8 cellular contexts compared by ENCODE assay signal in genomic region chr10:50739618-50740350, GRCh38. TPM values are rescaled to one million over a fixed set of nuclear protein-coding genes. Genes with fewer than 3 reads are reported as not detected.
DNase-seq lines count a peak whose midpoint lies in the region; ATAC-seq and TF ChIP-seq lines count a peak whose summit lies in the region.

Gene ASAH2B, plus strand, starts transcription at chr10:50739936. Its CDS starts 5,195 bp downstream, at chr10:50745131.

- ATAC-seq in GM21619 (IDR thresholded peaks at IDR 0.05; ENCODE audit: unreplicated experiment), result peak; percentile 75
- peak; percentile 90 for ATAC-seq in SK-N-SH treated with all-trans-retinoic acid at 6 μM for 48 hours
- ATAC-seq in Right ventricle myocardium superior (ENCODE audit: poor library complexity), result peak; percentile 86

- no peak for TF ChIP-seq EP300 in ovary (IDR thresholded peaks at IDR 0.05)

- H3K36me3 ChIP-seq in ovary (no peaks in the 10 kb centered on the region), thymus (ENCODE audit: control insufficient read depth, insufficient read depth) (no peaks in the 10 kb centered on the region)

- H3K9me3 ChIP-seq in ovary, result no peaks in the 10 kb centered on the region
- H3K9me3 ChIP-seq in thymus (ENCODE audit: control insufficient read depth), result no peaks in the 10 kb centered on the region

- peak within 1 kb of the TSS; percentile 64 for H3K4me3 ChIP-seq in ovary
- H3K4me3 ChIP-seq in thymus (ENCODE audit: low read length), result peak within 1 kb of the TSS; percentile 76

- H3K27me3 ChIP-seq in ovary, result no peaks in the 10 kb centered on the region
- no peaks in the 10 kb centered on the region for H3K27me3 ChIP-seq in thymus (ENCODE audit: control insufficient read depth, insufficient read depth)

- peak within 1 kb of the TSS; percentile 47 to 52 for H3K27ac ChIP-seq in ovary
- H3K27ac ChIP-seq in thymus (ENCODE audit: low read depth), result peak within 1 kb of the TSS; percentile 60

- H3K4me1 ChIP-seq in ovary (ENCODE audit: insufficient read depth) (no peaks in the 10 kb centered on the region), thymus (ENCODE audit: control insufficient read depth, insufficient read depth, low read length) (no peaks in the 10 kb centered on the region)

- no peak for TF ChIP-seq POLR2A in ovary (IDR thresholded peaks at IDR 0.05)

- H3K4me1 Mint-ChIP-seq in IgD-negative memory B cell, result peaks cover 0 to 14% (median 3%) of the 10 kb centered on the region in 3 donors
- peaks cover 21% of the 10 kb centered on the region for H3K4me1 Mint-ChIP-seq in activated naive CD8-positive, alpha-beta T cell treated with anti-CD3 and anti-CD28 coated beads for 36 hours

- peak within 1 kb of the TSS in 2 of 3 donors; percentile 73 to 96 for H3K27ac Mint-ChIP-seq in IgD-negative memory B cell
- H3K27ac Mint-ChIP-seq in activated naive CD8-positive, alpha-beta T cell treated with anti-CD3 and anti-CD28 coated beads for 36 hours, result peak within 1 kb of the TSS; percentile 97

- H3K36me3 Mint-ChIP-seq in IgD-negative memory B cell, result no peaks in the 10 kb centered on the region
- H3K36me3 Mint-ChIP-seq in activated naive CD8-positive, alpha-beta T cell treated with anti-CD3 and anti-CD28 coated beads for 36 hours, result peaks cover 2% of the 10 kb centered on the region

- intact Hi-C loops in Right ventricle myocardium superior (cut with DNase I), result no loop called here
- intact Hi-C loops in ovary (cut with DNase I), result no loop called here

- H3K4me3 Mint-ChIP-seq in IgD-negative memory B cell, result peak within 1 kb of the TSS; percentile 76 to 98 (median 98)
- H3K4me3 Mint-ChIP-seq in activated naive CD8-positive, alpha-beta T cell treated with anti-CD3 and anti-CD28 coated beads for 36 hours, result peak within 1 kb of the TSS; percentile 98

- H3K27me3 Mint-ChIP-seq in IgD-negative memory B cell, result no peaks in the 10 kb centered on the region
- H3K27me3 Mint-ChIP-seq in activated naive CD8-positive, alpha-beta T cell treated with anti-CD3 and anti-CD28 coated beads for 36 hours, result no peaks in the 10 kb centered on the region

- WGBS in ovary, 3 donors, result 0% methylated on average over 53 to 63 of the region's 63 CpGs
- 1% methylated on average over 63 of the region's 63 CpGs for WGBS in thymus

- TF ChIP-seq CTCF in ovary (IDR thresholded peaks at IDR 0.05), result no peak

- no peaks in the 10 kb centered on the region for H3K9me3 Mint-ChIP-seq in IgD-negative memory B cell
- no peaks in the 10 kb centered on the region for H3K9me3 Mint-ChIP-seq in activated naive CD8-positive, alpha-beta T cell treated with anti-CD3 and anti-CD28 coated beads for 36 hours

- DNase-seq in DMS53 (lab: John Stamatoyannopoulos, UW), result peak; percentile 91
- peak; percentile 79 for DNase-seq in activated naive CD8-positive, alpha-beta T cell treated with anti-CD3 and anti-CD28 coated beads for 36 hours
- peak; percentile 86 for DNase-seq in Right ventricle myocardium superior
- peak; percentile 79 to 89 (median 84) for DNase-seq in ovary

TF ChIP-seq in SK-N-SH treated with all-trans-retinoic acid at 6 μM for 48 hours, 23 proteins besides CTCF, POLR2A, EP300 and RAD21:
- no peak for TF ChIP-seq SNAI2 (CRISPR knock-in tag; IDR thresholded peaks at IDR 0.05)
- 0 out of 2 replicates have a peak, but pooled peaks have one; percentile 11 for TF ChIP-seq TCF4 (CRISPR knock-in tag; IDR thresholded peaks at IDR 0.05; ENCODE audit: borderline replicate concordance)

RNA-seq across cellular contexts. Expression of gene ASAH2B, which starts in this region (rescaled TPM):
- 0.61 TPM for polyA plus RNA-seq in IgD-negative memory B cell
- 1 to 10 TPM; 7.7 to 8.9 TPM for total RNA-seq in activated naive CD8-positive, alpha-beta T cell treated with anti-CD3 and anti-CD28 coated beads for 36 hours
- 2.6 TPM for total RNA-seq in Right ventricle myocardium superior
- total RNA-seq in ovary, result 1 to 10 TPM; 1.6 to 7.0 (median 3.6) TPM
- polyA plus RNA-seq in ovary, result 1 to 10 TPM; 2.2 to 3.4 TPM
- polyA plus RNA-seq in thymus, result 2.8 TPM

Comparison
In these comparisons a context has a peak if more than half of its experiments do, and no peak if none do; other contexts are left out.
1. Peak in every context shown above with its lines: DNase-seq, ATAC-seq, H3K4me3 ChIP-seq and H3K27ac ChIP-seq.